Comparison of ENCODE assay signal across 1 cellular context in the genomic region with DNA sequence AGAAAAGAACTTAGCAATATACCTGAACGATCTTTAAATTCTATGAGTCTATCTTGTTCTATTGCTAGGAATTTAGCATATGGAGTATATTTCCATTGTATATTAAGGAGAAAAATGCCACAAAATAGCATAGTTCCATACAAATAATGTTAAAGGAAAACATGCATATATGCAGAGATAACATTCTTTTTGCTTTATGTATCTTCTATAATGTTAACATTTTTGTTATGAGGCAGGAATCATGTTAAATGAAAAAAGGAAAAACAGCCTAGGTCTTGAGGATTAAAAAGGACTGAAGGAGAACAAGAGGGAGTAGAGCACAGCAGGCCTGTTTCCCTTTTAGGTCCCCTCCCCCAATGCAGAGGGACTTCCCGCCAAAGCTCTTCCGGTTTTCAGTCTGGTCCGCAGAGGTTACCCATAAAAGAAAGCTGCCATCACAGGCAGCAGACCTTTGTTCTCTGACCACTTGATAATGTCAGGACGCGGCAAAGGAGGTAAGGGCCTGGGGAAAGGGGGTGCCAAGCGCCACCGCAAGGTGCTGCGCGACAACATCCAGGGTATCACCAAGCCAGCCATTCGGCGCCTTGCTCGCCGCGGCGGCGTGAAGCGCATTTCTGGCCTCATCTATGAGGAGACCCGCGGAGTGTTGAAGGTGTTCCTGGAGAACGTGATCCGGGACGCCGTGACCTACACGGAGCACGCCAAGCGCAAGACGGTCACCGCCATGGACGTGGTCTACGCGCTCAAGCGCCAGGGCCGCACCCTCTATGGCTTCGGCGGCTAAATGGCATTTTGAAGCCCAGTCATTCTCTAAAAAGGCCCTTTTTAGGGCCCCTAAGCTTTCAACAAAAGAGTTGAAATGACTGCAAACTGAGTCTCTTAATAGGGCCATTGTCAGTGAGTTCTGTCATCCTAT.
TF ChIP-seq lines count a peak whose summit lies in the region.

No MANE protein-coding gene starts in this region.

TF ChIP-seq in K562, 482 proteins besides CTCF, POLR2A, EP300 and RAD21 (continued from another document and continues in another):
- TF ChIP-seq ZNF584 (CRISPR knock-in tag; IDR thresholded peaks at IDR 0.05; ENCODE audit: low read depth) (0 out of 2 replicates have a peak, but pooled peaks have one; percentile 68), CCNT2 (IDR thresholded peaks at IDR 0.05; ENCODE audit: borderline replicate concordance, extremely low read depth, insufficient read length, low read depth, low read length) (peak; percentile 89), NR2C1 (IDR thresholded peaks at IDR 0.05) (peak; percentile 53), NR2C1 (tag; IDR thresholded peaks at IDR 0.05) (peak; percentile 80), CREB1 (IDR thresholded peaks at IDR 0.05) (peak; percentile 46), CREB1 (CRISPR knock-in tag; IDR thresholded peaks at IDR 0.05) (peak; percentile 42), HDAC1 (IDR thresholded peaks at IDR 0.05) (peak; percentile 13 to 76; a peak in 1 of 4 replicates), PCBP1 (IDR thresholded peaks at IDR 0.05; ENCODE audit: low read depth, low read length, poor library complexity, severe bottlenecking) (peak; percentile 58), RB1 (IDR thresholded peaks at IDR 0.05; ENCODE audit: low read depth) (peak; percentile 100), ZSCAN32 (CRISPR knock-in tag; IDR thresholded peaks at IDR 0.05) (no peak), ESRRB (CRISPR knock-in tag; IDR thresholded peaks at IDR 0.05; ENCODE audit: borderline replicate concordance) (no peak), ZNF217 (CRISPR knock-in tag; IDR thresholded peaks at IDR 0.05) (no peak), CBX3 (IDR thresholded peaks at IDR 0.05; ENCODE audit: borderline replicate concordance in 1 of 2, low read length in 2 of 2) (peak in 1 of 2 experiments; percentile 90; a peak in 2 of 3 replicates), THRAP3 (IDR thresholded peaks at IDR 0.05; ENCODE audit: borderline replicate concordance) (no peak), FOXA3 (CRISPR knock-in tag; conservative IDR thresholded peaks at IDR 0.05 in 1 of 2, IDR thresholded peaks at IDR 0.05 in 1 of 2) (peak in 1 of 2 experiments; percentile 67; a peak in 1 of 4 replicates), TSHZ1 (CRISPR knock-in tag; IDR thresholded peaks at IDR 0.05) (no peak), CLOCK (CRISPR knock-in tag; IDR thresholded peaks at IDR 0.05; ENCODE audit: borderline replicate concordance) (no peak), RREB1 (CRISPR knock-in tag; IDR thresholded peaks at IDR 0.05) (0 out of 2 replicates have a peak, but pooled peaks have one; percentile 89), SRSF1 (IDR thresholded peaks at IDR 0.05; ENCODE audit: low read depth, low read length) (no peak), KAT2B (IDR thresholded peaks at IDR 0.05; ENCODE audit: low read depth, low read length) (no peak), PHF20 (IDR thresholded peaks at IDR 0.05; ENCODE audit: partially characterized antibody) (peak; percentile 38), ZNF41 (CRISPR knock-in tag; conservative IDR thresholded peaks at IDR 0.05) (peak; percentile 70), ZNF699 (CRISPR knock-in tag; IDR thresholded peaks at IDR 0.05; ENCODE audit: insufficient replicate concordance) (no peak), ZNF24 (IDR thresholded peaks at IDR 0.05) (0 out of 2 replicates have a peak, but pooled peaks have one; percentile 37), MEF2D (tag; conservative IDR thresholded peaks at IDR 0.05; ENCODE audit: low read depth) (no peak; the same call in 1 of the 2 replicates), RHOXF2B (CRISPR knock-in tag; conservative IDR thresholded peaks at IDR 0.05) (peak; percentile 16; the same call in 1 of the 2 replicates), ZNF668 (CRISPR knock-in tag; IDR thresholded peaks at IDR 0.05) (peak; percentile 64; the same call in 1 of the 2 replicates), MTA1 (IDR thresholded peaks at IDR 0.05; ENCODE audit: borderline replicate concordance) (no peak), DPF2 (IDR thresholded peaks at IDR 0.05) (peak; percentile 35; the same call in 1 of the 2 replicates), CBFA2T3 (IDR thresholded peaks at IDR 0.05) (peak; percentile 38; the same call in 1 of the 2 replicates), TCF3 (CRISPR knock-in tag; IDR thresholded peaks at IDR 0.05) (no peak; the same call in 1 of the 2 replicates), MAFG (tag; conservative IDR thresholded peaks at IDR 0.05) (no peak), RBM17 (IDR thresholded peaks at IDR 0.05; ENCODE audit: borderline replicate concordance, low read depth, low read length) (no peak)
- TF ChIP-seq, protein P1, sequence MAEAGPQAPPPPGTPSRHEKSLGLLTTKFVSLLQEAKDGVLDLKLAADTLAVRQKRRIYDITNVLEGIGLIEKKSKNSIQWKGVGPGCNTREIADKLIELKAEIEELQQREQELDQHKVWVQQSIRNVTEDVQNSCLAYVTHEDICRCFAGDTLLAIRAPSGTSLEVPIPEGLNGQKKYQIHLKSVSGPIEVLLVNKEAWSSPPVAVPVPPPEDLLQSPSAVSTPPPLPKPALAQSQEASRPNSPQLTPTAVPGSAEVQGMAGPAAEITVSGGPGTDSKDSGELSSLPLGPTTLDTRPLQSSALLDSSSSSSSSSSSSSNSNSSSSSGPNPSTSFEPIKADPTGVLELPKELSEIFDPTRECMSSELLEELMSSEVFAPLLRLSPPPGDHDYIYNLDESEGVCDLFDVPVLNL (CRISPR knock-in tag; IDR thresholded peaks at IDR 0.05; ENCODE audit: low read depth): peak; percentile 87; the same call in 1 of the 2 replicates
- TF ChIP-seq, protein P2, sequence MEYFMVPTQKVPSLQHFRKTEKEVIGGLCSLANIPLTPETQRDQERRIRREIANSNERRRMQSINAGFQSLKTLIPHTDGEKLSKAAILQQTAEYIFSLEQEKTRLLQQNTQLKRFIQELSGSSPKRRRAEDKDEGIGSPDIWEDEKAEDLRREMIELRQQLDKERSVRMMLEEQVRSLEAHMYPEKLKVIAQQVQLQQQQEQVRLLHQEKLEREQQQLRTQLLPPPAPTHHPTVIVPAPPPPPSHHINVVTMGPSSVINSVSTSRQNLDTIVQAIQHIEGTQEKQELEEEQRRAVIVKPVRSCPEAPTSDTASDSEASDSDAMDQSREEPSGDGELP (CRISPR knock-in tag; IDR thresholded peaks at IDR 0.05; ENCODE audit: borderline replicate concordance): peak; percentile 77
- TF ChIP-seq, protein P3, sequence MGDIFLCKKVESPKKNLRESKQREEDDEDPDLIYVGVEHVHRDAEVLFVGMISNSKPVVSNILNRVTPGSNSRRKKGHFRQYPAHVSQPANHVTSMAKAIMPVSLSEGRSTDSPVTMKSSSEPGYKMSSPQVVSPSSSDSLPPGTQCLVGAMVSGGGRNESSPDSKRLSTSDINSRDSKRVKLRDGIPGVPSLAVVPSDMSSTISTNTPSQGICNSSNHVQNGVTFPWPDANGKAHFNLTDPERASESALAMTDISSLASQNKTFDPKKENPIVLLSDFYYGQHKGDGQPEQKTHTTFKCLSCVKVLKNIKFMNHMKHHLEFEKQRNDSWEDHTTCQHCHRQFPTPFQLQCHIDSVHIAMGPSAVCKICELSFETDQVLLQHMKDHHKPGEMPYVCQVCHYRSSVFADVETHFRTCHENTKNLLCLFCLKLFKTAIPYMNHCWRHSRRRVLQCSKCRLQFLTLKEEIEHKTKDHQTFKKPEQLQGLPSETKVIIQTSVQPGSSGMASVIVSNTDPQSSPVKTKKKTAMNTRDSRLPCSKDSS (IDR thresholded peaks at IDR 0.05; ENCODE audit: low read depth, partially characterized antibody): no peak
- TF ChIP-seq, protein P4, sequence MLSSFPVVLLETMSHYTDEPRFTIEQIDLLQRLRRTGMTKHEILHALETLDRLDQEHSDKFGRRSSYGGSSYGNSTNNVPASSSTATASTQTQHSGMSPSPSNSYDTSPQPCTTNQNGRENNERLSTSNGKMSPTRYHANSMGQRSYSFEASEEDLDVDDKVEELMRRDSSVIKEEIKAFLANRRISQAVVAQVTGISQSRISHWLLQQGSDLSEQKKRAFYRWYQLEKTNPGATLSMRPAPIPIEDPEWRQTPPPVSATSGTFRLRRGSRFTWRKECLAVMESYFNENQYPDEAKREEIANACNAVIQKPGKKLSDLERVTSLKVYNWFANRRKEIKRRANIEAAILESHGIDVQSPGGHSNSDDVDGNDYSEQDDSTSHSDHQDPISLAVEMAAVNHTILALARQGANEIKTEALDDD (IDR thresholded peaks at IDR 0.05): 0 out of 2 replicates have a peak, but pooled peaks have one; percentile 4
- TF ChIP-seq, protein P5, sequence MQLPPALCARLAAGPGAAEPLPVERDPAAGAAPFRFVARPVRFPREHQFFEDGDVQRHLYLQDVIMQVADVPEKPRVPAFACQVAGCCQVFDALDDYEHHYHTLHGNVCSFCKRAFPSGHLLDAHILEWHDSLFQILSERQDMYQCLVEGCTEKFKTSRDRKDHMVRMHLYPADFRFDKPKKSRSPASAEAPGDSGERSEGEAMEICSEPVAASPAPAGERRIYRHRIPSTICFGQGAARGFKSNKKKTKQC (CRISPR knock-in tag; IDR thresholded peaks at IDR 0.05): peak; percentile 93
